8 cellular contexts compared by ENCODE assay signal in the genomic region with DNA sequence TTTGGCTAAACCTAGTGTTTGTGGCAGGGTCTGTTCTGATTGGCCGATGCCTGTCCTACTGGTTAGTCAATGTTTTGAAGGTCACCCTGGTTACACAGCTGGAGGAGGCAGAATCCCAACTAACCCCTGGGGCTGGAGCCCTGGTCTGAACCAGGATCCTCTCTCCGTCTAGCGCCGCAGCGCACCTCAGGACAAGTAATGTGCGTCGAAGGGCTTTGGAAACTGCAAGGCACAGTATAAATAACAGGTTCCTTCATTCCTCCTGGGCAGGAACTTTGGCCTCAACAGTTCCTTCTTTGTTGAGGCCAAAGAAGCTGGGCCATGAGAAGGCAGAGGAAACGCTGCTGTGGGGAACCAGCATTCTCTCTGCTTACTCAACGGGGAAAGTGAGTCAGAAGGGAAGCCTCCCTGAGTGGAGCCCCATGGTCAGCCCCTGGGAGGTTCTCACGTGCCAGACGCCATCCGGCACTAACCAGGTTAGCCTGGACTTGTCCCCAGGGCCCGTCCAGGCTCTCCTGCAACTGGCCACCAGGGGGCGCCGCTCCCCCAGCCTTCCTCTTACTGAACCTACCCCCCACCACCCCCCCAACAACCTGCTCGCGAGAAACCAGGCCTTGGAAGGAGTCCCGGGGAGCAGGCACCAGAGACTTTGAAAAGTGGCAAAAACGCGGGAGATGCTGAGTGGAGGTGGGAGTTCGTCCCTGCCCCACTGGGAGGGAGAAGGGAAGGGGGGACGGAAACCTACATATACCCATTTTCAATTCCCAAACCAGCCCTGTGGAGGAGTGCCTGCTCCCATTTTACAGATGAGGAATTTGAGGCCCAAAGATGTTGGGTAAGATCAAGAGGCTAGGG. TPM values are rescaled to one million over a fixed set of nuclear protein-coding genes. Genes with fewer than 3 reads are reported as not detected.
A peak's percentile ranks its signal among the peaks of the same experiment; 100 is the strongest.
DNase-seq lines count a peak whose midpoint lies in the region; ATAC-seq and TF ChIP-seq lines count a peak whose summit lies in the region.

No MANE protein-coding gene starts in this region.

- POLR2A ChIA-PET in HEK293 (lab: Yijun Ruan, JAX): interaction anchor here (0.8 to 1.4 kb wide), 7 partner anchors 30 to 148 kb away, joined by 3 to 6 read pairs (median 4); partner anchors contain the start of genes NCL and PTMA

- intact Hi-C loops in cardiac septum (cut with DNase I): loop anchor here (1.0 to 2.0 kb wide), 5 partner anchors 31 to 168 kb away; partner anchors contain the start of gene PDE6D
- intact Hi-C loops in prostate gland (cut with DNase I): loop anchor here (1.0 to 2.0 kb wide), 2 partner anchors 62 to 94 kb away; no protein-coding TSS in a partner anchor
- intact Hi-C loops in upper lobe of right lung (cut with DNase I): loop anchor here (5.0 kb wide), 2 partner anchors 65 to 100 kb away; no protein-coding TSS in a partner anchor

- peak overlapping the region; percentile 99 for H3K27ac Mint-ChIP-seq in activated naive CD8-positive, alpha-beta T cell treated with anti-CD3 and anti-CD28 coated beads, Interleukin-2, amount 50 U/mL, for 24 hours

- H3K36me3 ChIP-seq in HEK293 (ENCODE audit: control insufficient read depth in 2 of 2, insufficient read depth in 1 of 2, low read length in 2 of 2) (no peaks in the 10 kb centered on the region), prostate gland (no peaks in the 10 kb centered on the region), upper lobe of right lung (no peaks in the 10 kb centered on the region)

- peaks cover 58% of the 10 kb centered on the region for H3K4me1 Mint-ChIP-seq in activated naive CD8-positive, alpha-beta T cell treated with anti-CD3 and anti-CD28 coated beads, Interleukin-2, amount 50 U/mL, for 24 hours

- no peaks in the 10 kb centered on the region for H3K9me3 Mint-ChIP-seq in activated naive CD8-positive, alpha-beta T cell treated with anti-CD3 and anti-CD28 coated beads, Interleukin-2, amount 50 U/mL, for 24 hours

- TF ChIP-seq CTCF in HEK293 (tag by site-specific recombination; IDR thresholded peaks at IDR 0.05) (peak; percentile 93), NB4 (IDR thresholded peaks at IDR 0.05; ENCODE audit: low read depth, low read length) (peak; percentile 85), prostate gland (IDR thresholded peaks at IDR 0.05) (peak; percentile 96 to 99 (median 98)), upper lobe of right lung (IDR thresholded peaks at IDR 0.05) (peak; percentile 99)

- no peak overlapping the region for H3K4me3 ChIP-seq in HEK293 (ENCODE audit: low read depth, low read length)
- H3K4me3 ChIP-seq in NB4 (ENCODE audit: low read depth, low read length): peak overlapping the region; percentile 67
- no peak overlapping the region for H3K4me3 ChIP-seq in prostate gland
- H3K4me3 ChIP-seq in upper lobe of right lung: no peak overlapping the region

- TF ChIP-seq POLR2A in NB4 (IDR thresholded peaks at IDR 0.05; ENCODE audit: extremely low read depth, insufficient read length) (peak; percentile 34), prostate gland (IDR thresholded peaks at IDR 0.05) (no peak)

- H3K36me3 Mint-ChIP-seq in activated naive CD8-positive, alpha-beta T cell treated with anti-CD3 and anti-CD28 coated beads, Interleukin-2, amount 50 U/mL, for 24 hours (ENCODE audit: low read depth): no peaks in the 10 kb centered on the region

- H3K27me3 Mint-ChIP-seq in activated naive CD8-positive, alpha-beta T cell treated with anti-CD3 and anti-CD28 coated beads, Interleukin-2, amount 50 U/mL, for 24 hours: no peaks in the 10 kb centered on the region

- H3K9me3 ChIP-seq in HEK293 (ENCODE audit: control insufficient read depth, insufficient read depth, low read depth, low read length) (no peaks in the 10 kb centered on the region), prostate gland (no peaks in the 10 kb centered on the region), upper lobe of right lung (no peaks in the 10 kb centered on the region)

- H3K4me3 Mint-ChIP-seq in activated naive CD8-positive, alpha-beta T cell treated with anti-CD3 and anti-CD28 coated beads, Interleukin-2, amount 50 U/mL, for 24 hours: peak overlapping the region; percentile 81

- ATAC-seq in activated naive CD8-positive, alpha-beta T cell treated with anti-CD3 and anti-CD28 coated beads, Interleukin-2, amount 50 U/mL, for 24 hours: peak; percentile 72
- ATAC-seq in upper lobe of right lung: peak; percentile 86

- WGBS in prostate gland: 10% methylated on average over 22 of the region's 22 CpGs

- H3K27ac ChIP-seq in HEK293 (ENCODE audit: extremely low read depth, low read depth, low read length) (no peak overlapping the region), prostate gland (peak overlapping the region; percentile 95), upper lobe of right lung (peak overlapping the region; percentile 96)

- no peaks in the 10 kb centered on the region for H3K27me3 ChIP-seq in prostate gland (replicated peaks; ENCODE audit: insufficient read depth)
- no peaks in the 10 kb centered on the region for H3K27me3 ChIP-seq in upper lobe of right lung

- peak; percentile 72 for DNase-seq in GM04503 (ENCODE audit: low read depth)
- DNase-seq in NB4 (ENCODE audit: low read depth): peak; percentile 99
- peak; percentile 83 to 87 for DNase-seq in SW 1271 (lab: John Stamatoyannopoulos, UW)
- DNase-seq in activated naive CD8-positive, alpha-beta T cell treated with anti-CD3 and anti-CD28 coated beads, Interleukin-2, amount 50 U/mL, for 24 hours: peak; percentile 97
- DNase-seq in cardiac septum (ENCODE audit: low spot score): peak; percentile 94
- peak; percentile 92 for DNase-seq in prostate gland (ENCODE audit: low spot score)
- DNase-seq in upper lobe of right lung: peak; percentile 96

- CTCF ChIA-PET in HEK293 (lab: Yijun Ruan, JAX): interaction anchor here (0.6 to 12.2 kb wide), 24 partner anchors 8 to 103 kb away, joined by 3 to 231 read pairs (median 4); no protein-coding TSS in a partner anchor

- no peaks in the 10 kb centered on the region; the same call in 1 of the 2 replicates for H3K4me1 ChIP-seq in HEK293 (ENCODE audit: control insufficient read depth, insufficient read depth, low read length)
- peaks cover 9% of the 10 kb centered on the region for H3K4me1 ChIP-seq in prostate gland (replicated peaks)
- H3K4me1 ChIP-seq in upper lobe of right lung: peaks cover 33% of the 10 kb centered on the region

TF ChIP-seq in HEK293, 187 proteins besides CTCF, POLR2A, EP300 and RAD21 (continues in another document):
- TF ChIP-seq ZBTB48 (tag by site-specific recombination; IDR thresholded peaks at IDR 0.05): peak; percentile 18; the same call in 1 of the 2 replicates
- 0 out of 2 replicates have a peak, but pooled peaks have one; percentile 63 for TF ChIP-seq ZNF785 (tag by site-specific recombination; IDR thresholded peaks at IDR 0.05)
- TF ChIP-seq, protein P1, sequence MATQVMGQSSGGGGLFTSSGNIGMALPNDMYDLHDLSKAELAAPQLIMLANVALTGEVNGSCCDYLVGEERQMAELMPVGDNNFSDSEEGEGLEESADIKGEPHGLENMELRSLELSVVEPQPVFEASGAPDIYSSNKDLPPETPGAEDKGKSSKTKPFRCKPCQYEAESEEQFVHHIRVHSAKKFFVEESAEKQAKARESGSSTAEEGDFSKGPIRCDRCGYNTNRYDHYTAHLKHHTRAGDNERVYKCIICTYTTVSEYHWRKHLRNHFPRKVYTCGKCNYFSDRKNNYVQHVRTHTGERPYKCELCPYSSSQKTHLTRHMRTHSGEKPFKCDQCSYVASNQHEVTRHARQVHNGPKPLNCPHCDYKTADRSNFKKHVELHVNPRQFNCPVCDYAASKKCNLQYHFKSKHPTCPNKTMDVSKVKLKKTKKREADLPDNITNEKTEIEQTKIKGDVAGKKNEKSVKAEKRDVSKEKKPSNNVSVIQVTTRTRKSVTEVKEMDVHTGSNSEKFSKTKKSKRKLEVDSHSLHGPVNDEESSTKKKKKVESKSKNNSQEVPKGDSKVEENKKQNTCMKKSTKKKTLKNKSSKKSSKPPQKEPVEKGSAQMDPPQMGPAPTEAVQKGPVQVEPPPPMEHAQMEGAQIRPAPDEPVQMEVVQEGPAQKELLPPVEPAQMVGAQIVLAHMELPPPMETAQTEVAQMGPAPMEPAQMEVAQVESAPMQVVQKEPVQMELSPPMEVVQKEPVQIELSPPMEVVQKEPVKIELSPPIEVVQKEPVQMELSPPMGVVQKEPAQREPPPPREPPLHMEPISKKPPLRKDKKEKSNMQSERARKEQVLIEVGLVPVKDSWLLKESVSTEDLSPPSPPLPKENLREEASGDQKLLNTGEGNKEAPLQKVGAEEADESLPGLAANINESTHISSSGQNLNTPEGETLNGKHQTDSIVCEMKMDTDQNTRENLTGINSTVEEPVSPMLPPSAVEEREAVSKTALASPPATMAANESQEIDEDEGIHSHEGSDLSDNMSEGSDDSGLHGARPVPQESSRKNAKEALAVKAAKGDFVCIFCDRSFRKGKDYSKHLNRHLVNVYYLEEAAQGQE (tag by site-specific recombination; IDR thresholded peaks at IDR 0.05): no peak
- no peak for TF ChIP-seq ZNF549 (tag by site-specific recombination; IDR thresholded peaks at IDR 0.05)
- no peak for TF ChIP-seq ZNF174 (tag by site-specific recombination; IDR thresholded peaks at IDR 0.05)
- TF ChIP-seq ZNF571 (tag by site-specific recombination; IDR thresholded peaks at IDR 0.05): no peak
- no peak for TF ChIP-seq ZNF121 (tag by site-specific recombination; IDR thresholded peaks at IDR 0.05)
- no peak for TF ChIP-seq ZFP3 (tag by site-specific recombination; IDR thresholded peaks at IDR 0.05; ENCODE audit: low read depth)
- peak; percentile 39; the same call in 1 of the 2 replicates for TF ChIP-seq SP7 (tag by site-specific recombination; IDR thresholded peaks at IDR 0.05)
- no peak for TF ChIP-seq ZBTB49 (tag by site-specific recombination; IDR thresholded peaks at IDR 0.05; ENCODE audit: low read depth)
- TF ChIP-seq ZNF626 (tag by site-specific recombination; IDR thresholded peaks at IDR 0.05): no peak

RNA-seq across cellular contexts. Expression of gene TEX44, which starts 19.8 kb away (rescaled TPM):
- total RNA-seq in cardiac septum (not detected), prostate gland (10 to 100 TPM in 1 of 2 donors, not detected in 1; 10.6 TPM), upper lobe of right lung (not detected)
